25 cellular contexts compared by ENCODE assay signal in the genomic region with DNA sequence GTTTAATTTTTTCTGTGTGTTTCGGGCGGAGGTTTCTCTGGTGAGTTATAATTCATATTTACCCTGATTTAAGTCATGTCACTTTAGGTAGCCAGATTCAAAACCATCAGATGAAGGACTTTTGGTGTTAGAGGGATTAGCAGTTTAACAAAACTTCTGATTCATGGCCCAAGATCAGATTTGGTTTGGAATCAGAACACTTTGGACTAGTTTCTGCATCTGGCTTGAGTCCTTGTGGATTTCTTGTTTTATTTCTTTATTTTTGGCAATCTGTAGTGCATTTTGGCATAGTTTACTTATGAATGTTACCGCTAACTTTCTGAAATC. TPM values are rescaled to one million over a fixed set of nuclear protein-coding genes. Genes with fewer than 3 reads are reported as not detected.
DNase-seq lines count a peak whose midpoint lies in the region; ATAC-seq and TF ChIP-seq lines count a peak whose summit lies in the region.
"Had no signal": no experiment of that assay in that cellular context is flagged by ENCODE, and none has a peak within 500 bp of the region (broad histone marks: within the 10 kb centered on the region; RNA-seq: fewer than 3 reads in every experiment).

No MANE protein-coding gene starts in this region.

- H3K79me2 ChIP-seq in hepatocyte = peaks cover 79% of the 10 kb centered on the region
- peaks cover 8% of the 10 kb centered on the region for H3K79me2 ChIP-seq in trophoblast cell (ENCODE audit: control insufficient read depth, insufficient read depth, low read length, poor library complexity)

- no peak overlapping the region for H4K91ac ChIP-seq in trophoblast cell (ENCODE audit: low read depth, low read length)

- POLR2A ChIA-PET in CD4-positive, alpha-beta T cell (lab: Charles Lee) = no interaction called here
- POLR2A ChIA-PET in WTC11 (lab: Charles Lee) = no interaction called here

- H3K9me2 ChIP-seq in hepatocyte (replicated peaks; ENCODE audit: insufficient read depth) = no peaks in the 10 kb centered on the region

- H3K79me1 ChIP-seq in trophoblast cell (ENCODE audit: low read length) = peaks cover 15% of the 10 kb centered on the region

- H3K4ac ChIP-seq in trophoblast cell (ENCODE audit: low read depth, low read length) = peak overlapping the region; percentile 53

- no peaks in the 10 kb centered on the region for H3K36me3 ChIP-seq in hepatocyte (replicated peaks; ENCODE audit: insufficient read depth, low read depth)
- H3K36me3 ChIP-seq in trophoblast cell (ENCODE audit: control insufficient read depth in 1 of 2, insufficient read depth in 2 of 2, low read length in 2 of 2) = no peaks in the 10 kb centered on the region
- no peaks in the 10 kb centered on the region for H3K36me3 ChIP-seq in psoas muscle (ENCODE audit: insufficient read depth in 1 of 2, low read depth in 1 of 2)
- H3K36me3 ChIP-seq: BE2C, cardiac muscle cell, transverse colon had no signal

- no peak overlapping the region for H3K9ac ChIP-seq in trophoblast cell (ENCODE audit: low read length)

- no peak overlapping the region for H2BK120ac ChIP-seq in trophoblast cell (ENCODE audit: insufficient read depth, low read length, poor library complexity)

- no peak overlapping the region for H4K12ac ChIP-seq in trophoblast cell (ENCODE audit: low read depth, low read length)

- 91% methylated on average over 3 of the region's 3 CpGs for WGBS in hepatocyte (ENCODE audit: low lambda C conversion rate, missing lambda C conversion rate)
- WGBS in trophoblast cell (ENCODE audit: extremely low coverage, insufficient coverage, insufficient read length) = no CpG with 5 or more reads among the region's 3 CpGs
- 86 to 91% (median 88%) methylated on average over 3 of the region's 3 CpGs for WGBS in psoas muscle, 3 donors

- H3K18ac ChIP-seq in trophoblast cell (ENCODE audit: low read length) = no peak overlapping the region

- no peak for ATAC-seq in CD4-positive, alpha-beta T cell (ENCODE audit: poor library complexity)
- ATAC-seq in WTC11 = no peak
- ATAC-seq in psoas muscle = no peak
- no peak for ATAC-seq in GM21529 (IDR thresholded peaks at IDR 0.05; ENCODE audit: unreplicated experiment)
- ATAC-seq: left lobe of liver; naive thymus-derived CD8-positive, alpha-beta T cell; SK-N-SH treated with all-trans-retinoic acid at 6 μM for 48 hours had no signal

- no peak for TF ChIP-seq CTCF in CD4-positive, alpha-beta T cell (IDR thresholded peaks at IDR 0.05)
- no peak for TF ChIP-seq CTCF in WTC11 (IDR thresholded peaks at IDR 0.05)
- TF ChIP-seq CTCF in hepatocyte (IDR thresholded peaks at IDR 0.05; ENCODE audit: poor library complexity) = no peak
- TF ChIP-seq CTCF in psoas muscle (IDR thresholded peaks at IDR 0.05) = no peak

- no peaks in the 10 kb centered on the region for H3K9me3 ChIP-seq in CD4-positive, alpha-beta T cell (ENCODE audit: control insufficient read depth, low read length)
- no peaks in the 10 kb centered on the region for H3K9me3 ChIP-seq in hepatocyte (ENCODE audit: low read depth)
- no peaks in the 10 kb centered on the region for H3K9me3 ChIP-seq in trophoblast cell (ENCODE audit: insufficient read depth, low read depth, low read length)
- H3K9me3 ChIP-seq in psoas muscle = no peaks in the 10 kb centered on the region
- H3K9me3 ChIP-seq: BE2C, transverse colon had no signal

- intact Hi-C loops in CD4-positive, alpha-beta T cell (cut with DNase I, micrococcal nuclease) = loop anchor here in 1 of 2 experiments (5.0 to 10.0 kb wide), 4 partner anchors 135 to 717 kb away; no protein-coding TSS in a partner anchor
- intact Hi-C loops in psoas muscle (cut with DNase I) = loop anchor here in 1 of 2 donors (5.0 kb wide), 1 partner anchor 275 kb away; no protein-coding TSS in a partner anchor

- H2BK5ac ChIP-seq in trophoblast cell (ENCODE audit: low read depth, low read length, poor library complexity) = no peak overlapping the region

- H3K4me1 ChIP-seq in hepatocyte (ENCODE audit: insufficient read depth) (peaks cover 26% of the 10 kb centered on the region), trophoblast cell (ENCODE audit: control insufficient read depth in 1 of 2, insufficient read depth in 2 of 2, low read length in 2 of 2) (no peaks in the 10 kb centered on the region), psoas muscle (no peaks in the 10 kb centered on the region)
- H3K4me1 ChIP-seq: BE2C had no signal

- CTCF ChIA-PET in CD4-positive, alpha-beta T cell (lab: Charles Lee) = interaction anchor here (1.2 kb wide), 1 partner anchor 74 kb away, joined by 3 read pairs; no protein-coding TSS in a partner anchor
- CTCF ChIA-PET in WTC11 (lab: Charles Lee) = interaction anchor here (4.9 kb wide), 1 partner anchor 74 kb away, joined by 54 read pairs; no protein-coding TSS in a partner anchor

- no peak overlapping the region for H3K27ac Mint-ChIP-seq in CD4-positive, alpha-beta T cell
- peak overlapping the region; percentile 71 for H3K27ac Mint-ChIP-seq in WTC11
- H3K27ac Mint-ChIP-seq: activated B cell treated with CpG ODN at 0.5 μM for 24 hours; dendritic cell treated with granulocyte-macrophage colony-stimulating factor and Interleukin-4, amounts not matched to agents 40 ng/mL and 50 ng/mL, for 4 days had no signal

- no peak for DNase-seq in CD4-positive, alpha-beta T cell
- DNase-seq in WTC11 (ENCODE audit: low spot score) (no peak), hepatocyte (ENCODE audit: low spot score) (no peak), trophoblast cell (no peak), Kasumi-1 (lab: John Stamatoyannopoulos, UW) (no peak), psoas muscle (no peak), NCI-H69 (lab: John Stamatoyannopoulos, UW) (no peak)
- DNase-seq: activated B cell treated with CpG ODN at 0.5 μM for 24 hours; activated CD4-positive, alpha-beta T cell treated with anti-CD3 and anti-CD28 coated beads, Interleukin-2, amount 50 U/mL, for 48 hours; activated gamma-delta T cell treated with Interleukin-2 at 50 U/mL for 16 hours; BE2C; COR-L47; naive thymus-derived CD8-positive, alpha-beta T cell; NCI-H2081; NCI-H446 treated with DMSO at 0.1 percent for 48 hours; NK-92 treated with Interleukin-12 subunit alpha and Interleukin-12 subunit beta, amount 100 ng/mL, for 24 hours; RPMI8226; stimulated activated CD4-positive, alpha-beta T cell treated with anti-CD3 and anti-CD28 coated beads, Interleukin-4, amount 100 ng/mL, for 24 hours; stimulated activated naive CD4-positive, alpha-beta T cell treated with Interleukin-2 at 50 U/mL for 16 hours; transverse colon had no signal

- H3K27me3 Mint-ChIP-seq in CD4-positive, alpha-beta T cell = peaks cover 19% of the 10 kb centered on the region
- peaks cover 7% of the 10 kb centered on the region for H3K27me3 Mint-ChIP-seq in WTC11 (ENCODE audit: low read depth)
- H3K27me3 Mint-ChIP-seq: activated B cell treated with CpG ODN at 0.5 μM for 24 hours; naive thymus-derived CD8-positive, alpha-beta T cell had no signal

- H3K27me3 ChIP-seq in CD4-positive, alpha-beta T cell (ENCODE audit: control insufficient read depth, insufficient read depth, low read length) = no peaks in the 10 kb centered on the region
- no peaks in the 10 kb centered on the region for H3K27me3 ChIP-seq in hepatocyte
- H3K27me3 ChIP-seq in trophoblast cell (ENCODE audit: insufficient read depth, low read length) = no peaks in the 10 kb centered on the region
- H3K27me3 ChIP-seq in psoas muscle (ENCODE audit: insufficient read depth in 3 of 3, low read length in 2 of 3) = no peaks in the 10 kb centered on the region
- H3K27me3 ChIP-seq: BE2C, transverse colon had no signal

- H3K23ac ChIP-seq in trophoblast cell (ENCODE audit: low read length) = no peak overlapping the region

- H3K4me2 ChIP-seq in hepatocyte (peak overlapping the region; percentile 84), trophoblast cell (ENCODE audit: low read length) (no peak overlapping the region)

- H3K9me3 Mint-ChIP-seq in CD4-positive, alpha-beta T cell = no peaks in the 10 kb centered on the region
- no peaks in the 10 kb centered on the region for H3K9me3 Mint-ChIP-seq in WTC11
- H3K9me3 Mint-ChIP-seq: activated B cell treated with CpG ODN at 0.5 μM for 24 hours; dendritic cell treated with granulocyte-macrophage colony-stimulating factor and Interleukin-4, amounts not matched to agents 40 ng/mL and 50 ng/mL, for 4 days; naive thymus-derived CD8-positive, alpha-beta T cell had no signal

- H2BK12ac ChIP-seq in trophoblast cell (ENCODE audit: low read length) = no peak overlapping the region

- peaks cover 24% of the 10 kb centered on the region for H3K4me1 Mint-ChIP-seq in CD4-positive, alpha-beta T cell (ENCODE audit: low read depth)
- H3K4me1 Mint-ChIP-seq in WTC11 = peaks cover 43% of the 10 kb centered on the region

- H4K20me1 ChIP-seq in hepatocyte (ENCODE audit: insufficient read depth, poor library complexity, severe bottlenecking) = peaks cover 38% of the 10 kb centered on the region

- H4K8ac ChIP-seq in trophoblast cell (ENCODE audit: low read depth, low read length) = no peak overlapping the region

- H3K4me3 Mint-ChIP-seq in CD4-positive, alpha-beta T cell = peak overlapping the region; percentile 3
- no peak overlapping the region for H3K4me3 Mint-ChIP-seq in WTC11
- H3K4me3 Mint-ChIP-seq: activated B cell treated with CpG ODN at 0.5 μM for 24 hours; dendritic cell treated with granulocyte-macrophage colony-stimulating factor and Interleukin-4, amounts not matched to agents 40 ng/mL and 50 ng/mL, for 4 days; naive thymus-derived CD8-positive, alpha-beta T cell had no signal

- H3K36me3 Mint-ChIP-seq in CD4-positive, alpha-beta T cell (ENCODE audit: low read depth) = peaks cover 14% of the 10 kb centered on the region
- no peaks in the 10 kb centered on the region for H3K36me3 Mint-ChIP-seq in WTC11
- H3K36me3 Mint-ChIP-seq: naive thymus-derived CD8-positive, alpha-beta T cell had no signal

- no peak overlapping the region for H2AK5ac ChIP-seq in trophoblast cell (ENCODE audit: low read length)

- H3K4me3 ChIP-seq in hepatocyte = peak overlapping the region; percentile 12
- H3K4me3 ChIP-seq in trophoblast cell (ENCODE audit: low read depth, low read length) = no peak overlapping the region
- no peak overlapping the region for H3K4me3 ChIP-seq in psoas muscle
- H3K4me3 ChIP-seq: cardiac muscle cell, transverse colon had no signal

- H3K14ac ChIP-seq in trophoblast cell (ENCODE audit: low read length) = no peak overlapping the region

- H3K27ac ChIP-seq in CD4-positive, alpha-beta T cell (ENCODE audit: low read depth, low read length) = no peak overlapping the region
- peak overlapping the region; percentile 97 for H3K27ac ChIP-seq in hepatocyte
- H3K27ac ChIP-seq in trophoblast cell (ENCODE audit: low read depth, low read length) = no peak overlapping the region
- no peak overlapping the region for H3K27ac ChIP-seq in psoas muscle
- H3K27ac ChIP-seq: cardiac muscle cell had no signal

- no peak overlapping the region for H2AFZ ChIP-seq in hepatocyte
- no peak overlapping the region for H2AFZ ChIP-seq in trophoblast cell (ENCODE audit: insufficient read depth, low read length, poor library complexity)

RNA-seq across cellular contexts. Expression of a gene that starts 3.5 kb away (rescaled TPM):
- 10 to 100 TPM; 11.2 to 13.7 TPM for total RNA-seq in CD4-positive, alpha-beta T cell
- total RNA-seq in WTC11 (2021) (60.9 to 88.0 TPM (median 69.3 TPM) in 3 replicates), hepatocyte (139 and 140 TPM in 2 replicates), psoas muscle (10 to 100 TPM; 19.6 to 28.0 (median 21.5) TPM)
- polyA plus RNA-seq in hepatocyte (104 and 122 TPM in 2 replicates), psoas muscle (10 to 100 TPM; 14.8 to 16.9 (median 15.2) TPM)
- polyA plus RNA-seq in trophoblast cell (2013) = 112 and 117 TPM in 2 replicates
